Comparison of ENCODE assay signal across 12 cellular contexts in genomic region chr10:72688208-72688651, GRCh38. TPM values are rescaled to one million over a fixed set of nuclear protein-coding genes. Genes with fewer than 3 reads are reported as not detected.
DNase-seq lines count a peak whose midpoint lies in the region; ATAC-seq, FAIRE-seq and TF ChIP-seq lines count a peak whose summit lies in the region.
"Had no signal": no experiment of that assay in that cellular context is flagged by ENCODE, and none has a peak within 500 bp of the region (broad histone marks: within the 10 kb centered on the region; RNA-seq: fewer than 3 reads in every experiment).

No MANE protein-coding gene starts in this region.

- H3K9ac ChIP-seq in colonic mucosa (ENCODE audit: low read depth in 2 of 2, low read length in 2 of 2), result no peak overlapping the region

- ATAC-seq in GM21367 (IDR thresholded peaks at IDR 0.05; ENCODE audit: unreplicated experiment), result no peak
- ATAC-seq: activated CD4-positive, alpha-beta T cell treated with anti-CD3 and anti-CD28 coated beads for 36 hours; CD8-positive, alpha-beta T cell had no signal

- H3K4me1 ChIP-seq in colonic mucosa, result peaks cover 5% of the 10 kb centered on the region
- H3K4me1 ChIP-seq: testis had no signal

- no peaks in the 10 kb centered on the region for H3K36me3 ChIP-seq in colonic mucosa

- H3K4me3 ChIP-seq in colonic mucosa, result no peak overlapping the region
- H3K4me3 ChIP-seq: testis had no signal

- intact Hi-C loops in colonic mucosa (cut with DNase I), result no loop called here

- peak; percentile 75 for FAIRE-seq in HTR-8/SVneo (lab: Jason Lieb, UNC)

- DNase-seq in AG08396 (ENCODE audit: low spot score) (peak; percentile 77), HTR-8/SVneo (ENCODE audit: insufficient read length, low spot score) (peak; percentile 83), colonic mucosa (peak; percentile 46), mucosa of gallbladder (ENCODE audit: low spot score) (peak; percentile 34), SIG-M5 treated with dmso at 0.1 percent for 504 hours (lab: John Stamatoyannopoulos, UW; ENCODE audit: unreplicated experiment) (no peak), MV-4-11 (lab: John Stamatoyannopoulos, UW) (no peak), occipital lobe (lab: John Stamatoyannopoulos, UW) (no peak)
- DNase-seq: activated CD4-positive, alpha-beta T cell treated with anti-CD3 and anti-CD28 coated beads for 36 hours; anterior cingulate cortex; CD8-positive, alpha-beta T cell; testis had no signal

- no peak for TF ChIP-seq CTCF in colonic mucosa (IDR thresholded peaks at IDR 0.05)

- H3K9me3 ChIP-seq in colonic mucosa, result no peaks in the 10 kb centered on the region
- H3K9me3 ChIP-seq: testis had no signal

- H3K27me3 ChIP-seq in colonic mucosa, result no peaks in the 10 kb centered on the region
- H3K27me3 ChIP-seq: testis had no signal

- H3K27ac ChIP-seq in colonic mucosa, result peak overlapping the region; percentile 75
- H3K27ac ChIP-seq: testis had no signal

RNA-seq across cellular contexts. Expression of gene MCU, which starts 3.7 kb away (rescaled TPM):
- 100 to 1,000 TPM in 1 of 2 donors, 10 to 100 TPM in 1; 88.7 to 109 TPM for total RNA-seq in colonic mucosa
- 40.9 TPM for total RNA-seq in mucosa of gallbladder
- 41.0 TPM for total RNA-seq in occipital lobe

Comparison
In these comparisons a context has a peak if more than half of its experiments do, and no peak if none do; other contexts are left out.
1. DNase-seq: peak in AG08396 (single experiment), HTR-8/SVneo (single experiment), colonic mucosa (single experiment) and mucosa of gallbladder (single experiment); none in SIG-M5 treated with dmso at 0.1 percent for 504 hours (single experiment), MV-4-11 (single experiment) and occipital lobe (single experiment).